Comparison of ENCODE assay signal across 8 cellular contexts in genomic region chr22:37905534-37906363, GRCh38. TPM values are rescaled to one million over a fixed set of nuclear protein-coding genes. Genes with fewer than 3 reads are reported as not detected.
DNase-seq lines count a peak whose midpoint lies in the region; ATAC-seq and TF ChIP-seq lines count a peak whose summit lies in the region.

TSS of gene MICALL1 (plus strand) at chr22:37906297. CDS start at chr22:37906423, 126 bp downstream.

- H3K27me3 Mint-ChIP-seq in Caco-2 (ENCODE audit: insufficient read depth, unreplicated experiment) = no peaks in the 10 kb centered on the region

- H3K27me3 ChIP-seq in Caco-2 (replicated peaks; ENCODE audit: control insufficient read depth, insufficient read depth, low read length) (no peaks in the 10 kb centered on the region), HUES6 (ENCODE audit: control insufficient read depth, insufficient read depth, low read length) (no peaks in the 10 kb centered on the region), right atrium auricular region (no peaks in the 10 kb centered on the region)

- BruUV-seq in Caco-2 (replicated peaks; lab: Mats Ljungman, UMichigan) = no TSS peak

- H3K36me3 Mint-ChIP-seq in Caco-2 (ENCODE audit: insufficient read depth, unreplicated experiment) = peaks cover 18% of the 10 kb centered on the region

- POLR2A ChIA-PET in Caco-2 (lab: Charles Lee) = interaction anchor here (0.6 to 2.7 kb wide), 6 partner anchors 9 to 262 kb away, joined by 3 to 17 read pairs (median 4); partner anchors contain the start of genes C22orf23 and POLR2F

- H3K27ac ChIP-seq in HUES6 (ENCODE audit: low read depth, low read length) (peak within 1 kb of the TSS; percentile 39; the same call in 1 of the 2 replicates), angular gyrus (ENCODE audit: low read depth, low read length) (peak within 1 kb of the TSS; percentile 82), right atrium auricular region (peak within 1 kb of the TSS; percentile 73 to 76)

- H3K9me3 Mint-ChIP-seq in Caco-2 (ENCODE audit: unreplicated experiment) = no peaks in the 10 kb centered on the region

- CTCF ChIA-PET in Caco-2 (lab: Charles Lee) = interaction anchor here (0.5 to 1.7 kb wide), 13 partner anchors 9 to 641 kb away, joined by 3 to 10 read pairs (median 3); partner anchors contain the start of genes ANKRD54, C22orf23 and POLR2F

- H3K4me3 ChIP-seq in Caco-2 (ENCODE audit: low read depth, low read length) = peak within 1 kb of the TSS; percentile 69
- peak within 1 kb of the TSS; percentile 72 for H3K4me3 ChIP-seq in HUES6 (ENCODE audit: low read depth, low read length)
- H3K4me3 ChIP-seq in right atrium auricular region = peak within 1 kb of the TSS; percentile 54 to 73

- H3K9me3 ChIP-seq in Caco-2 (no peaks in the 10 kb centered on the region), HUES6 (ENCODE audit: control insufficient read depth, insufficient read depth, low read depth, low read length) (no peaks in the 10 kb centered on the region), right atrium auricular region (no peaks in the 10 kb centered on the region)

- peak; percentile 76 for ATAC-seq in GM21381 (IDR thresholded peaks at IDR 0.05; ENCODE audit: unreplicated experiment)

- H3K4me1 Mint-ChIP-seq in Caco-2 (ENCODE audit: low read depth, unreplicated experiment) = peaks cover 15% of the 10 kb centered on the region

- no peaks in the 10 kb centered on the region for H3K36me3 ChIP-seq in Caco-2 (ENCODE audit: control insufficient read depth, insufficient read depth, low read length)
- 0 out of 2 replicates have a peak, but pooled peaks cover 2% of the 10 kb centered on the region for H3K36me3 ChIP-seq in HUES6 (ENCODE audit: control insufficient read depth, insufficient read depth, low read length)
- no peaks in the 10 kb centered on the region for H3K36me3 ChIP-seq in right atrium auricular region

- H3K27ac Mint-ChIP-seq in Caco-2 (ENCODE audit: unreplicated experiment) = peak within 1 kb of the TSS; percentile 95

- peak within 1 kb of the TSS; percentile 87 for H3K9ac ChIP-seq in HUES6 (ENCODE audit: low read length)

- TF ChIP-seq CTCF in Caco-2 (IDR thresholded peaks at IDR 0.05; ENCODE audit: insufficient read depth in 1 of 2, low read depth in 1 of 2, low read length in 1 of 2, severe bottlenecking in 1 of 2, unreplicated experiment in 1 of 2) (no peak), right atrium auricular region (IDR thresholded peaks at IDR 0.05) (peak in 1 of 2 donors; percentile 44)

- H3K4me3 Mint-ChIP-seq in Caco-2 (ENCODE audit: unreplicated experiment) = peak within 1 kb of the TSS; percentile 91

- intact Hi-C loops in Caco-2 (cut with micrococcal nuclease; ENCODE audit: unreplicated experiment) = loop anchor here (1.0 kb wide), 1 partner anchor 29 kb away; no protein-coding TSS in a partner anchor

- DNase-seq in Caco-2 = peak; percentile 68 to 89
- DNase-seq in T-helper 1 cell = peak; percentile 43 to 71 (median 56)
- peak; percentile 59 for DNase-seq in right atrium auricular region (ENCODE audit: low spot score)
- DNase-seq in renal cortical epithelial cell (ENCODE audit: low read depth) = peak; percentile 24
- no peak for DNase-seq in NCI-H1694 (lab: John Stamatoyannopoulos, UW)

- H3K4me1 ChIP-seq in Caco-2 (peaks cover 25% of the 10 kb centered on the region), HUES6 (ENCODE audit: control insufficient read depth, insufficient read depth, low read length) (peaks cover 36% of the 10 kb centered on the region), right atrium auricular region (peaks cover 0 to 33% of the 10 kb centered on the region in 2 donors)

RNA-seq across cellular contexts. Expression of gene MICALL1, which starts in this region (rescaled TPM):
- 43.5 and 46.7 TPM in 2 replicates for total RNA-seq in Caco-2 (2022)
- 10 to 100 TPM; 16.9 TPM for total RNA-seq in right atrium auricular region
- 35.9 and 65.0 TPM in 2 replicates for total RNA-seq in renal cortical epithelial cell
